ENCODE assay signal across 1 cellular context in genomic region chr1:199170711-199171110, GRCh38.
TF ChIP-seq lines count a peak whose summit lies in the region.

No MANE protein-coding gene starts in this region.

TF ChIP-seq in IMR-90, 13 proteins besides CTCF, POLR2A, EP300 and RAD21 (continued from another document):
- TF ChIP-seq USF2 (IDR thresholded peaks at IDR 0.05; ENCODE audit: low read depth, low read length) = no peak
- no peak for TF ChIP-seq MAZ (IDR thresholded peaks at IDR 0.05; ENCODE audit: borderline replicate concordance, low read depth, low read length)
- no peak for TF ChIP-seq NFE2L2 (IDR thresholded peaks at IDR 0.05; ENCODE audit: low read depth, low read length)
- no peak for TF ChIP-seq FOS (IDR thresholded peaks at IDR 0.05; ENCODE audit: low read depth, low read length)
- TF ChIP-seq CEBPB (IDR thresholded peaks at IDR 0.05; ENCODE audit: low read depth, low read length) = no peak
- no peak for TF ChIP-seq SMC3 (IDR thresholded peaks at IDR 0.05; ENCODE audit: low read depth, low read length)
- no peak for TF ChIP-seq BHLHE40 (IDR thresholded peaks at IDR 0.05; ENCODE audit: low read depth, low read length)
- TF ChIP-seq ELK1 (IDR thresholded peaks at IDR 0.05; ENCODE audit: borderline replicate concordance, low read depth, low read length) = no peak
- TF ChIP-seq RFX5 (IDR thresholded peaks at IDR 0.05; ENCODE audit: low read depth, low read length) = no peak
- TF ChIP-seq MAFK (IDR thresholded peaks at IDR 0.05; ENCODE audit: low read depth, low read length) = no peak
